Comparison of ENCODE assay signal across 27 cellular contexts in genomic region chr18:75823376-75823950, GRCh38.
DNase-seq lines count a peak whose midpoint lies in the region; ATAC-seq and TF ChIP-seq lines count a peak whose summit lies in the region.
"Had no signal": no experiment of that assay in that cellular context is flagged by ENCODE, and none has a peak within 500 bp of the region (broad histone marks: within the 10 kb centered on the region; RNA-seq: fewer than 3 reads in every experiment).

No MANE protein-coding gene starts in this region.

- ATAC-seq in GM23338 (no peak), left lobe of liver (no peak)
- ATAC-seq: activated T-cell treated with anti-CD3 and anti-CD28 coated beads, Interleukin-2, amount 50 U/mL, for 4 hours; K562; stimulated activated naive B cell treated with anti-CD40 and anti-IgM and Interleukin-4, amounts not matched to agents 10 μg/mL and 1 μg/mL and 100 μg/mL, for 72 hours had no signal

- H3K4me3 ChIP-seq in GM23338 (no peak overlapping the region), fibroblast of villous mesenchyme (ENCODE audit: low read depth, low read length) (no peak overlapping the region)
- H3K4me3 ChIP-seq: adrenal gland, K562, SK-N-MC had no signal

- no peaks in the 10 kb centered on the region for H4K20me1 ChIP-seq in GM23338 (replicated peaks; ENCODE audit: insufficient read depth)

- no peak overlapping the region for H3K27ac ChIP-seq in GM23338 (ENCODE audit: low read depth)
- H3K27ac ChIP-seq: adrenal gland, C4-2B, epithelial cell of prostate, SK-N-MC had no signal

- H3K9me3 Mint-ChIP-seq in GM23338, result no peaks in the 10 kb centered on the region; the same call in 1 of the 3 replicates
- H3K9me3 Mint-ChIP-seq: activated CD4-positive, alpha-beta T cell treated with anti-CD3 and anti-CD28 coated beads, Interleukin-2, amount 10 ng/mL, durations not matched to agents 24 days and 14 days; activated T-cell treated with anti-CD3 and anti-CD28 coated beads, Interleukin-2, amount 50 U/mL, for 4 hours; brain had no signal

- H3K27ac Mint-ChIP-seq in GM23338, result no peak overlapping the region
- H3K27ac Mint-ChIP-seq: activated CD4-positive, alpha-beta T cell treated with anti-CD3 and anti-CD28 coated beads, Interleukin-2, amount 10 ng/mL, durations not matched to agents 24 days and 14 days; naive B cell; stimulated activated naive B cell treated with anti-CD40 and anti-IgM and Interleukin-4, amounts not matched to agents 10 μg/mL and 1 μg/mL and 100 μg/mL, for 72 hours had no signal

- peaks cover 2% of the 10 kb centered on the region for H3K27me3 Mint-ChIP-seq in GM23338 (ENCODE audit: insufficient read depth, low read depth, poor library complexity)
- H3K27me3 Mint-ChIP-seq: activated CD4-positive, alpha-beta T cell treated with anti-CD3 and anti-CD28 coated beads, Interleukin-2, amount 10 ng/mL, durations not matched to agents 24 days and 14 days; brain; stimulated activated naive B cell treated with anti-CD40 and anti-IgM and Interleukin-4, amounts not matched to agents 10 μg/mL and 1 μg/mL and 100 μg/mL, for 72 hours had no signal

- no peak overlapping the region for H3K4me2 ChIP-seq in GM23338

- H2AFZ ChIP-seq in GM23338, result peak overlapping the region; percentile 74; the same call in 1 of the 2 replicates

- no peaks in the 10 kb centered on the region for H3K36me3 ChIP-seq in GM23338 (ENCODE audit: insufficient read depth)
- H3K36me3 ChIP-seq: adrenal gland had no signal

- no peaks in the 10 kb centered on the region for H3F3A ChIP-seq in GM23338 (replicated peaks; ENCODE audit: low read depth)

- no peak for TF ChIP-seq CTCF in GM23338 (conservative IDR thresholded peaks at IDR 0.05; ENCODE audit: low read depth in 2 of 2)
- TF ChIP-seq CTCF in fibroblast of villous mesenchyme (IDR thresholded peaks at IDR 0.05; ENCODE audit: insufficient read depth, low read depth, low read length), result no peak

- H3K36me3 Mint-ChIP-seq in GM23338 (ENCODE audit: low read depth), result no peaks in the 10 kb centered on the region; the same call in 2 of the 3 replicates
- H3K36me3 Mint-ChIP-seq: brain; naive B cell; stimulated activated naive B cell treated with anti-CD40 and anti-IgM and Interleukin-4, amounts not matched to agents 10 μg/mL and 1 μg/mL and 100 μg/mL, for 72 hours had no signal

- no peaks in the 10 kb centered on the region for H3K79me2 ChIP-seq in GM23338 (replicated peaks; ENCODE audit: insufficient read depth)

- no peak for DNase-seq in GM23338 (ENCODE audit: low spot score)
- peak; percentile 56 for DNase-seq in NCI-H345 (lab: John Stamatoyannopoulos, UW)
- peak; percentile 36 for DNase-seq in fibroblast of villous mesenchyme (ENCODE audit: low read depth)
- DNase-seq in retina, result peak; percentile 79
- DNase-seq in Kasumi-1 (lab: John Stamatoyannopoulos, UW), result no peak
- DNase-seq in HT-29 (ENCODE audit: low spot score), result no peak
- DNase-seq in left lobe of liver (ENCODE audit: low spot score), result no peak
- DNase-seq: activated CD4-positive, alpha-beta T cell treated with anti-CD3 and anti-CD28 coated beads, Interleukin-2, amount 10 ng/mL, durations not matched to agents 24 days and 14 days; activated naive CD4-positive, alpha-beta T cell; activated T-cell treated with anti-CD3 and anti-CD28 coated beads, Interleukin-2, amount 50 U/mL, for 4 hours; adrenal gland; head of caudate nucleus; mesenchymal stem cell; MM.1S; naive B cell; NCI-H1694; NCI-H226; occipital lobe; stimulated activated CD4-positive, alpha-beta T cell treated with anti-CD3 and anti-CD28 coated beads, Interleukin-12 subunit alpha, Interleukin-12 subunit beta, amount 100 ng/mL, for 4 hours; stimulated activated CD4-positive, alpha-beta T cell treated with anti-CD3 and anti-CD28 coated beads, Interleukin-4, amount 100 ng/mL, for 24 hours; stimulated activated naive B cell treated with anti-CD40 and anti-IgM and Interleukin-4, amounts not matched to agents 10 μg/mL and 1 μg/mL and 100 μg/mL, for 72 hours; T-helper 2 cell had no signal

- H3K4me3 Mint-ChIP-seq in GM23338, result no peak overlapping the region
- H3K4me3 Mint-ChIP-seq: activated CD4-positive, alpha-beta T cell treated with anti-CD3 and anti-CD28 coated beads, Interleukin-2, amount 10 ng/mL, durations not matched to agents 24 days and 14 days; activated T-cell treated with anti-CD3 and anti-CD28 coated beads, Interleukin-2, amount 50 U/mL, for 4 hours; stimulated activated naive B cell treated with anti-CD40 and anti-IgM and Interleukin-4, amounts not matched to agents 10 μg/mL and 1 μg/mL and 100 μg/mL, for 72 hours had no signal

- 0 out of 2 replicates have a peak, but pooled peaks cover 6% of the 10 kb centered on the region for H3K9me2 ChIP-seq in GM23338 (ENCODE audit: insufficient read depth)

- peaks cover 17% of the 10 kb centered on the region; the same call in 2 of the 3 replicates for H3K4me1 Mint-ChIP-seq in GM23338
- H3K4me1 Mint-ChIP-seq: activated CD4-positive, alpha-beta T cell treated with anti-CD3 and anti-CD28 coated beads, Interleukin-2, amount 10 ng/mL, durations not matched to agents 24 days and 14 days; naive B cell; stimulated activated naive B cell treated with anti-CD40 and anti-IgM and Interleukin-4, amounts not matched to agents 10 μg/mL and 1 μg/mL and 100 μg/mL, for 72 hours had no signal

- peaks cover 5% of the 10 kb centered on the region; the same call in 1 of the 2 replicates for H3K4me1 ChIP-seq in GM23338 (ENCODE audit: insufficient read depth)
- H3K4me1 ChIP-seq: adrenal gland had no signal

- no peaks in the 10 kb centered on the region for H3K27me3 ChIP-seq in GM23338 (ENCODE audit: insufficient read depth)
- H3K27me3 ChIP-seq: adrenal gland had no signal

TF ChIP-seq in GM23338, 12 proteins besides CTCF, POLR2A, EP300 and RAD21:
- TF ChIP-seq ZNF462 (CRISPR knock-in tag; IDR thresholded peaks at IDR 0.05) (no peak), POLR2AphosphoS5 (IDR thresholded peaks at IDR 0.05; ENCODE audit: low read depth) (no peak), CREB1 (CRISPR knock-in tag; IDR thresholded peaks at IDR 0.05; ENCODE audit: low read depth) (no peak)

Comparison
In these comparisons a context has a peak if more than half of its experiments do, and no peak if none do; other contexts are left out.
1. DNase-seq: peak in NCI-H345 (single experiment), fibroblast of villous mesenchyme (single experiment) and retina (single experiment); none in GM23338 (single experiment), Kasumi-1 (0 of 2), HT-29 (single experiment) and left lobe of liver (single experiment).